Comparison of ENCODE assay signal across 1 cellular context in the genomic region with DNA sequence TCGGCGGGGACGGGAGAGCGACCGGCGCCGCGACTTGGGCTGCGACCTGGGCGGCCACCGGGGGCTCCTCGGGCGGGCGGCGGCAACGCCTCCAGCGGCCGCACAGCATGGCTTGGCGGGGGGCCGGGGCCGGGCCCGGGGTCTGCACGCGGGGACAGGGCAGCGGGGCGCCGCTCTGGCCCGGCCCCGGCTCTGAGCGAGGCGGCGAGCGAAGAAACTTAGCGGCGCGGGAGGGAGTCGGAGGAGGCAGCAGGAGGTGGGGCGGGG.
TF ChIP-seq lines count a peak whose summit lies in the region.

A gene with protein sequence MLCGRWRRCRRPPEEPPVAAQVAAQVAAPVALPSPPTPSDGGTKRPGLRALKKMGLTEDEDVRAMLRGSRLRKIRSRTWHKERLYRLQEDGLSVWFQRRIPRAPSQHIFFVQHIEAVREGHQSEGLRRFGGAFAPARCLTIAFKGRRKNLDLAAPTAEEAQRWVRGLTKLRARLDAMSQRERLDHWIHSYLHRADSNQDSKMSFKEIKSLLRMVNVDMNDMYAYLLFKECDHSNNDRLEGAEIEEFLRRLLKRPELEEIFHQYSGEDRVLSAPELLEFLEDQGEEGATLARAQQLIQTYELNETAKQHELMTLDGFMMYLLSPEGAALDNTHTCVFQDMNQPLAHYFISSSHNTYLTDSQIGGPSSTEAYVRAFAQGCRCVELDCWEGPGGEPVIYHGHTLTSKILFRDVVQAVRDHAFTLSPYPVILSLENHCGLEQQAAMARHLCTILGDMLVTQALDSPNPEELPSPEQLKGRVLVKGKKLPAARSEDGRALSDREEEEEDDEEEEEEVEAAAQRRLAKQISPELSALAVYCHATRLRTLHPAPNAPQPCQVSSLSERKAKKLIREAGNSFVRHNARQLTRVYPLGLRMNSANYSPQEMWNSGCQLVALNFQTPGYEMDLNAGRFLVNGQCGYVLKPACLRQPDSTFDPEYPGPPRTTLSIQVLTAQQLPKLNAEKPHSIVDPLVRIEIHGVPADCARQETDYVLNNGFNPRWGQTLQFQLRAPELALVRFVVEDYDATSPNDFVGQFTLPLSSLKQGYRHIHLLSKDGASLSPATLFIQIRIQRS (minus strand): TSS at position 214 of the 267 bp plus-strand sequence. CDS start 105 bp downstream, at position 109.

TF ChIP-seq in GM12878, 131 proteins besides CTCF, POLR2A, EP300 and RAD21 (continued from another document):
- no peak for TF ChIP-seq ZZZ3 (IDR thresholded peaks at IDR 0.05; ENCODE audit: control insufficient read depth, insufficient read length, low read depth)
- TF ChIP-seq IKZF2 (IDR thresholded peaks at IDR 0.05), result no peak
- no peak for TF ChIP-seq TAF1 (IDR thresholded peaks at IDR 0.05; ENCODE audit: borderline replicate concordance, low read depth, low read length)
- no peak for TF ChIP-seq ZSCAN29 (IDR thresholded peaks at IDR 0.05)
- no peak for TF ChIP-seq MTA3 (IDR thresholded peaks at IDR 0.05; ENCODE audit: borderline replicate concordance, low read length)
- TF ChIP-seq, protein P1, sequence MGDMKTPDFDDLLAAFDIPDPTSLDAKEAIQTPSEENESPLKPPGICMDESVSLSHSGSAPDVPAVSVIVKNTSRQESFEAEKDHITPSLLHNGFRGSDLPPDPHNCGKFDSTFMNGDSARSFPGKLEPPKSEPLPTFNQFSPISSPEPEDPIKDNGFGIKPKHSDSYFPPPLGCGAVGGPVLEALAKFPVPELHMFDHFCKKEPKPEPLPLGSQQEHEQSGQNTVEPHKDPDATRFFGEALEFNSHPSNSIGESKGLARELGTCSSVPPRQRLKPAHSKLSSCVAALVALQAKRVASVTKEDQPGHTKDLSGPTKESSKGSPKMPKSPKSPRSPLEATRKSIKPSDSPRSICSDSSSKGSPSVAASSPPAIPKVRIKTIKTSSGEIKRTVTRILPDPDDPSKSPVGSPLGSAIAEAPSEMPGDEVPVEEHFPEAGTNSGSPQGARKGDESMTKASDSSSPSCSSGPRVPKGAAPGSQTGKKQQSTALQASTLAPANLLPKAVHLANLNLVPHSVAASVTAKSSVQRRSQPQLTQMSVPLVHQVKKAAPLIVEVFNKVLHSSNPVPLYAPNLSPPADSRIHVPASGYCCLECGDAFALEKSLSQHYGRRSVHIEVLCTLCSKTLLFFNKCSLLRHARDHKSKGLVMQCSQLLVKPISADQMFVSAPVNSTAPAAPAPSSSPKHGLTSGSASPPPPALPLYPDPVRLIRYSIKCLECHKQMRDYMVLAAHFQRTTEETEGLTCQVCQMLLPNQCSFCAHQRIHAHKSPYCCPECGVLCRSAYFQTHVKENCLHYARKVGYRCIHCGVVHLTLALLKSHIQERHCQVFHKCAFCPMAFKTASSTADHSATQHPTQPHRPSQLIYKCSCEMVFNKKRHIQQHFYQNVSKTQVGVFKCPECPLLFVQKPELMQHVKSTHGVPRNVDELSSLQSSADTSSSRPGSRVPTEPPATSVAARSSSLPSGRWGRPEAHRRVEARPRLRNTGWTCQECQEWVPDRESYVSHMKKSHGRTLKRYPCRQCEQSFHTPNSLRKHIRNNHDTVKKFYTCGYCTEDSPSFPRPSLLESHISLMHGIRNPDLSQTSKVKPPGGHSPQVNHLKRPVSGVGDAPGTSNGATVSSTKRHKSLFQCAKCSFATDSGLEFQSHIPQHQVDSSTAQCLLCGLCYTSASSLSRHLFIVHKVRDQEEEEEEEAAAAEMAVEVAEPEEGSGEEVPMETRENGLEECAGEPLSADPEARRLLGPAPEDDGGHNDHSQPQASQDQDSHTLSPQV (IDR thresholded peaks at IDR 0.05), result no peak
- no peak for TF ChIP-seq HDGF (IDR thresholded peaks at IDR 0.05)
- no peak for TF ChIP-seq SPI1 (IDR thresholded peaks at IDR 0.05; ENCODE audit: borderline replicate concordance, insufficient read depth, low read depth, low read length)
- no peak for TF ChIP-seq MTA2 (IDR thresholded peaks at IDR 0.05; ENCODE audit: low read depth)
- no peak for TF ChIP-seq STAT1 (conservative IDR thresholded peaks at IDR 0.05)
